8 cellular contexts compared by ENCODE assay signal in genomic region chr6:106512958-106513480, GRCh38.
DNase-seq lines count a peak whose midpoint lies in the region; ATAC-seq, FAIRE-seq and TF ChIP-seq lines count a peak whose summit lies in the region.

No MANE protein-coding gene starts in this region.

- H4K20me1 ChIP-seq in MM.1S (ENCODE audit: insufficient read depth, low read length): no peaks in the 10 kb centered on the region

- peak overlapping the region; percentile 86; the same call in 1 of the 2 replicates for H2AFZ ChIP-seq in MM.1S (ENCODE audit: low read length)

- no peaks in the 10 kb centered on the region for H3K9me2 ChIP-seq in MM.1S (replicated peaks; ENCODE audit: insufficient read depth, low read length)

- peak overlapping the region; percentile 87; the same call in 1 of the 2 replicates for H3K4me2 ChIP-seq in MM.1S (ENCODE audit: low read depth, low read length)

- no peak overlapping the region for H3K27ac Mint-ChIP-seq in endodermal cell

- no peak for FAIRE-seq in pancreas (lab: Jason Lieb, UNC)

- no peaks in the 10 kb centered on the region for H3K9me3 ChIP-seq in MM.1S (replicated peaks; ENCODE audit: insufficient read depth, low read length)
- peaks cover 5% of the 10 kb centered on the region for H3K9me3 ChIP-seq in endodermal cell (ENCODE audit: control insufficient read depth, low read length)
- H3K9me3 ChIP-seq in pancreas: no peaks in the 10 kb centered on the region

- peaks cover 7% of the 10 kb centered on the region; the same call in 1 of the 2 replicates for H3F3A ChIP-seq in MM.1S (ENCODE audit: insufficient read depth, low read length)

- H3K4me3 ChIP-seq in MM.1S (ENCODE audit: low read length) (peak overlapping the region; percentile 79), endodermal cell (ENCODE audit: low read length) (no peak overlapping the region), pancreas (peak overlapping the region; percentile 58 to 62 (median 60))

- H3K27me3 ChIP-seq in MM.1S (replicated peaks; ENCODE audit: insufficient read depth, low read length) (peaks cover 54% of the 10 kb centered on the region), endodermal cell (ENCODE audit: control insufficient read depth, insufficient read depth, low read length, poor library complexity, severe bottlenecking) (peaks cover 74% of the 10 kb centered on the region), pancreas (no peaks in the 10 kb centered on the region)

- H3K4me3 Mint-ChIP-seq in endodermal cell: peak overlapping the region; percentile 55

- DNase-seq in GF-D8 (lab: John Stamatoyannopoulos, UW) (peak; percentile 30), MM.1S (no peak), endodermal cell (no peak), pancreas (no peak), NCI-H345 (lab: John Stamatoyannopoulos, UW) (no peak), NCI-H1417 (lab: John Stamatoyannopoulos, UW) (no peak), Kasumi-1 (lab: John Stamatoyannopoulos, UW) (no peak)

- peaks cover 12% of the 10 kb centered on the region for H3K4me1 Mint-ChIP-seq in endodermal cell

- intact Hi-C loops in pancreas (cut with DNase I): no loop called here

- no peak for TF ChIP-seq CTCF in MM.1S (IDR thresholded peaks at IDR 0.05; ENCODE audit: low read length)
- no peak for TF ChIP-seq CTCF in endodermal cell (conservative IDR thresholded peaks at IDR 0.05)
- no peak for TF ChIP-seq CTCF in pancreas (IDR thresholded peaks at IDR 0.05)

- H3K4me1 ChIP-seq in MM.1S (ENCODE audit: low read length): peaks cover 6% of the 10 kb centered on the region; the same call in 1 of the 2 replicates
- peaks cover 3% of the 10 kb centered on the region for H3K4me1 ChIP-seq in endodermal cell (ENCODE audit: control insufficient read depth, insufficient read depth, low read length)
- peaks cover 4 to 14% (median 4%) of the 10 kb centered on the region in 3 donors for H3K4me1 ChIP-seq in pancreas

- 19 to 21% methylated on average over 17 to 19 of the region's 19 CpGs for WGBS in endodermal cell (ENCODE audit: insufficient coverage in 1 of 2, insufficient read length in 1 of 2), 2 experiments
- WGBS in pancreas, 2 donors: 25 to 31% methylated on average over 19 of the region's 19 CpGs

- H3K27ac ChIP-seq in MM.1S (ENCODE audit: low read length) (no peak overlapping the region), endodermal cell (ENCODE audit: low read depth, low read length) (no peak overlapping the region), pancreas (peak overlapping the region; percentile 54 to 81 (median 73))

- no peaks in the 10 kb centered on the region for H3K9me3 Mint-ChIP-seq in endodermal cell

- no peak overlapping the region for H3K9ac ChIP-seq in MM.1S (ENCODE audit: low read length)
- H3K9ac ChIP-seq in endodermal cell (ENCODE audit: extremely low read depth, low read length, poor library complexity, severe bottlenecking): no peak overlapping the region

- no peaks in the 10 kb centered on the region for H3K36me3 ChIP-seq in MM.1S (replicated peaks; ENCODE audit: insufficient read depth, low read length)
- no peaks in the 10 kb centered on the region for H3K36me3 ChIP-seq in endodermal cell (ENCODE audit: control insufficient read depth, insufficient read depth, low read length)
- no peaks in the 10 kb centered on the region for H3K36me3 ChIP-seq in pancreas

- no peaks in the 10 kb centered on the region for H3K79me2 ChIP-seq in MM.1S (ENCODE audit: low read length)

- no peaks in the 10 kb centered on the region for H3K36me3 Mint-ChIP-seq in endodermal cell (ENCODE audit: low read depth)

- no peak for ATAC-seq in pancreas
- no peak for ATAC-seq in GM18511 (IDR thresholded peaks at IDR 0.05; ENCODE audit: unreplicated experiment)

- H3K27me3 Mint-ChIP-seq in endodermal cell (ENCODE audit: insufficient read depth): peaks cover 73% of the 10 kb centered on the region

Comparison
In these comparisons a context has a peak if more than half of its experiments do, and no peak if none do; other contexts are left out.
1. H3K27ac ChIP-seq: peak in pancreas (4 of 4); none in MM.1S (single experiment) and endodermal cell (single experiment).